In genomic region chr3:36697397-36698001, GRCh38 we compare ENCODE assay signal across 19 cellular contexts.
DNase-seq lines count a peak whose midpoint lies in the region; ATAC-seq and TF ChIP-seq lines count a peak whose summit lies in the region.
"Had no signal": no experiment of that assay in that cellular context is flagged by ENCODE, and none has a peak within 500 bp of the region (broad histone marks: within the 10 kb centered on the region; RNA-seq: fewer than 3 reads in every experiment).

No MANE protein-coding gene starts in this region.

- H3K36me3 ChIP-seq in GM23338 (ENCODE audit: insufficient read depth) (no peaks in the 10 kb centered on the region), esophagus muscularis mucosa (no peaks in the 10 kb centered on the region), vagina (no peaks in the 10 kb centered on the region), hepatocyte (replicated peaks; ENCODE audit: insufficient read depth, low read depth) (no peaks in the 10 kb centered on the region)
- H3K36me3 ChIP-seq: sigmoid colon, transverse colon had no signal

- H3K4me1 ChIP-seq in GM23338 (ENCODE audit: insufficient read depth), result peaks cover 11% of the 10 kb centered on the region
- no peaks in the 10 kb centered on the region for H3K4me1 ChIP-seq in esophagus muscularis mucosa
- H3K4me1 ChIP-seq in vagina, result no peaks in the 10 kb centered on the region
- H3K4me1 ChIP-seq in hepatocyte (ENCODE audit: insufficient read depth), result no peaks in the 10 kb centered on the region
- H3K4me1 ChIP-seq: transverse colon had no signal

- no peak for TF ChIP-seq EP300 in esophagus muscularis mucosa (IDR thresholded peaks at IDR 0.05)

- H4K20me1 ChIP-seq in GM23338 (replicated peaks; ENCODE audit: insufficient read depth) (no peaks in the 10 kb centered on the region), hepatocyte (ENCODE audit: insufficient read depth, poor library complexity, severe bottlenecking) (no peaks in the 10 kb centered on the region)

- TF ChIP-seq CTCF in AG09319 (IDR thresholded peaks at IDR 0.05; ENCODE audit: low read depth, low read length) (peak; percentile 16), GM23338 (conservative IDR thresholded peaks at IDR 0.05; ENCODE audit: low read depth in 2 of 2) (peak; percentile 7 to 80; a peak in 2 of 4 replicates), esophagus muscularis mucosa (IDR thresholded peaks at IDR 0.05) (no peak), vagina (IDR thresholded peaks at IDR 0.05) (no peak), hepatocyte (IDR thresholded peaks at IDR 0.05; ENCODE audit: poor library complexity) (no peak)

- H3K4me3 Mint-ChIP-seq in GM23338, result no peak overlapping the region
- H3K4me3 Mint-ChIP-seq: CD8-positive, alpha-beta memory T cell had no signal

- H3K79me2 ChIP-seq in GM23338 (replicated peaks; ENCODE audit: insufficient read depth), result no peaks in the 10 kb centered on the region
- no peaks in the 10 kb centered on the region for H3K79me2 ChIP-seq in hepatocyte

- no peak overlapping the region for H3K27ac ChIP-seq in GM23338 (ENCODE audit: low read depth)
- no peak overlapping the region for H3K27ac ChIP-seq in esophagus muscularis mucosa (replicated peaks in 1 of 4)
- no peak overlapping the region for H3K27ac ChIP-seq in vagina
- no peak overlapping the region for H3K27ac ChIP-seq in hepatocyte
- H3K27ac ChIP-seq: sigmoid colon, transverse colon had no signal

- intact Hi-C loops in esophagus muscularis mucosa (cut with DNase I) (no loop called here), vagina (cut with DNase I) (no loop called here)

- H3K9me2 ChIP-seq in GM23338 (ENCODE audit: insufficient read depth) (peaks cover 2% of the 10 kb centered on the region; the same call in 1 of the 2 replicates), hepatocyte (replicated peaks; ENCODE audit: insufficient read depth) (no peaks in the 10 kb centered on the region)

- H3K27me3 ChIP-seq in GM23338 (ENCODE audit: insufficient read depth) (no peaks in the 10 kb centered on the region), esophagus muscularis mucosa (peaks cover 0 to 3% (median 0%) of the 10 kb centered on the region in 4 donors), vagina (no peaks in the 10 kb centered on the region), hepatocyte (no peaks in the 10 kb centered on the region)
- H3K27me3 ChIP-seq: sigmoid colon, transverse colon had no signal

- peaks cover 4% of the 10 kb centered on the region; the same call in 1 of the 3 replicates for H3K36me3 Mint-ChIP-seq in GM23338 (ENCODE audit: low read depth)
- H3K36me3 Mint-ChIP-seq: CD8-positive, alpha-beta memory T cell had no signal

- H2AFZ ChIP-seq in GM23338 (no peak overlapping the region), hepatocyte (no peak overlapping the region)

- peaks cover 0 to 3% (median 0%) of the 10 kb centered on the region in 4 donors for H3K9me3 ChIP-seq in esophagus muscularis mucosa
- H3K9me3 ChIP-seq in vagina, result no peaks in the 10 kb centered on the region
- no peaks in the 10 kb centered on the region for H3K9me3 ChIP-seq in hepatocyte (ENCODE audit: low read depth)
- H3K9me3 ChIP-seq: transverse colon had no signal

- no peak for DNase-seq in AG09319 (ENCODE audit: extremely low read depth, low read depth)
- DNase-seq in GM23338 (ENCODE audit: low spot score), result peak; percentile 21
- DNase-seq in SK-N-DZ (ENCODE audit: low spot score), result peak; percentile 72
- DNase-seq in esophagus muscularis mucosa (ENCODE audit: extremely low spot score), result peak; percentile 89
- no peak for DNase-seq in activated T-cell treated with anti-CD3 and anti-CD28 coated beads, Interleukin-2, amount 50 U/mL, for 1 hour
- no peak for DNase-seq in vagina (ENCODE audit: extremely low spot score in 2 of 2)
- DNase-seq in hepatocyte (ENCODE audit: low spot score), result no peak
- DNase-seq: activated CD4-positive, alpha-beta T cell treated with anti-CD3 and anti-CD28 coated beads, Interleukin-2, amount 50 U/mL, for 48 hours; CD8-positive, alpha-beta memory T cell; GDM1; mesenchymal stem cell; NCI-H1105; NCI-H526; SHP77; sigmoid colon; stimulated activated CD4-positive, alpha-beta T cell treated with anti-CD3 and anti-CD28 coated beads, Interleukin-4, amount 100 ng/mL, for 24 hours; T1000; transverse colon had no signal

- WGBS in esophagus muscularis mucosa, result 95% methylated on average over 6 of the region's 6 CpGs
- 84% methylated on average over 6 of the region's 6 CpGs for WGBS in hepatocyte (ENCODE audit: low lambda C conversion rate, missing lambda C conversion rate)

- 0 out of 2 replicates have a peak overlapping the region, but pooled peaks have one; percentile 23 for H3K27ac Mint-ChIP-seq in GM23338
- H3K27ac Mint-ChIP-seq: CD8-positive, alpha-beta memory T cell had no signal

- H3K27me3 Mint-ChIP-seq in GM23338 (ENCODE audit: insufficient read depth, low read depth, poor library complexity), result peaks cover 2% of the 10 kb centered on the region

- H3K4me2 ChIP-seq in GM23338 (no peak overlapping the region), hepatocyte (no peak overlapping the region)

- TF ChIP-seq POLR2A in esophagus muscularis mucosa (IDR thresholded peaks at IDR 0.05; ENCODE audit: low read depth), result no peak
- no peak for TF ChIP-seq POLR2A in vagina (IDR thresholded peaks at IDR 0.05)

- peaks cover 14% of the 10 kb centered on the region; the same call in 2 of the 3 replicates for H3K4me1 Mint-ChIP-seq in GM23338
- H3K4me1 Mint-ChIP-seq: CD8-positive, alpha-beta memory T cell had no signal

- H3K4me3 ChIP-seq in GM23338, result no peak overlapping the region
- H3K4me3 ChIP-seq in esophagus muscularis mucosa, result no peak overlapping the region
- H3K4me3 ChIP-seq in vagina, result no peak overlapping the region
- H3K4me3 ChIP-seq in hepatocyte, result no peak overlapping the region
- H3K4me3 ChIP-seq: sigmoid colon, transverse colon had no signal

- ATAC-seq in GM23338 (peak; percentile 60), HG03097 (IDR thresholded peaks at IDR 0.05; ENCODE audit: low FRiP score, unreplicated experiment) (no peak)

- peaks cover 8% of the 10 kb centered on the region; the same call in 2 of the 3 replicates for H3K9me3 Mint-ChIP-seq in GM23338
- H3K9me3 Mint-ChIP-seq: CD8-positive, alpha-beta memory T cell had no signal

- H3F3A ChIP-seq in GM23338 (replicated peaks; ENCODE audit: low read depth), result no peaks in the 10 kb centered on the region

TF ChIP-seq in GM23338, 12 proteins besides CTCF, POLR2A, EP300 and RAD21 (continues in another document):
- TF ChIP-seq JUNB (IDR thresholded peaks at IDR 0.05; ENCODE audit: unreplicated experiment) (no peak), CREB1 (CRISPR knock-in tag; IDR thresholded peaks at IDR 0.05; ENCODE audit: low read depth) (no peak), EZH2 (IDR thresholded peaks at IDR 0.05; ENCODE audit: low read depth, unreplicated experiment) (no peak), ZNF331 (CRISPR knock-in tag; IDR thresholded peaks at IDR 0.05; ENCODE audit: low read depth) (no peak), STAT1 (IDR thresholded peaks at IDR 0.05; ENCODE audit: unreplicated experiment) (no peak)

Comparison
In these comparisons a context has a peak if more than half of its experiments do, and no peak if none do; other contexts are left out.
1. DNase-seq: peak in GM23338 (single experiment), SK-N-DZ (single experiment) and esophagus muscularis mucosa (single experiment); none in AG09319 (single experiment), activated T-cell treated with anti-CD3 and anti-CD28 coated beads, Interleukin-2, amount 50 U/mL, for 1 hour (single experiment), vagina (0 of 2) and hepatocyte (single experiment).
2. CTCF ChIP-seq: peak in AG09319 (single experiment) and GM23338 (2 of 2); none in esophagus muscularis mucosa (0 of 3), vagina (0 of 3) and hepatocyte (single experiment).